In the genomic region with DNA sequence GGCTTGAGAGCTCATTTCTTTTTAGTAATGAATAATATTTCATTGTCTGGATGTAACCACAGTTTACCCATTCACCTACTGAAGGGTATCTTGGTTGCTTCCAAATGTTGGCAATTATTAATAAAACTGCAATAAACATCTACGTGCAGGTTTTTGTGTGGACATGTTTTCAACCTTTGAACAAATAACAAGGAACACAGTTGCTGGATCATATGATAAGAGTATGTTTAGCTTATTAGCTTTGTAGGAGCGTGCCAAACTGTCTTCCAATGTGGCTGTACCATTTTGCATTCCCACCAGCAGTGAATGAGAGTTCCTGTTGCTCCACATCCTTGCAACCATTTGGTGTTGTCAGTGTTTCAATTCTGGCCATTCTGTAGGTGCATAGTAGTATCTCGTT, we compare ENCODE assay signal across 31 cellular contexts.
"Had no signal": no experiment of that assay in that cellular context is flagged by ENCODE, and none has a peak within 500 bp of the region (broad histone marks: within the 10 kb centered on the region; RNA-seq: fewer than 3 reads in every experiment).

No MANE protein-coding gene starts in this region.

- FAIRE-seq: urothelium cell line had no signal

- DNase-seq: natural killer cell; occipital lobe; ovary; posterior cingulate gyrus; psoas muscle; right cardiac atrium; right lobe of liver; sigmoid colon; spleen; stimulated activated CD4-positive, alpha-beta T cell treated with anti-CD3 and anti-CD28 coated beads, Interleukin-12 subunit alpha, Interleukin-12 subunit beta, amount 100 ng/mL, for 4 hours; stimulated activated CD4-positive, alpha-beta T cell treated with anti-CD3 and anti-CD28 coated beads, Interleukin-1b, Interleukin-23, amount 100 ng/mL, for 48 hours; stimulated activated CD4-positive, alpha-beta T cell treated with anti-CD3 and anti-CD28 coated beads, Interleukin-4, amount 100 ng/mL, for 1 hour; stimulated activated CD4-positive, alpha-beta T cell treated with anti-CD3 and anti-CD28 coated beads, Interleukin-4, amount 100 ng/mL, for 4 hours; stimulated activated CD8-positive, alpha-beta memory T cell treated with anti-CD3 and anti-CD28 coated beads, Interleukin-4, amount 100 ng/mL, for 48 hours; stimulated activated naive CD4-positive, alpha-beta T cell; stimulated activated naive CD8-positive, alpha-beta T cell treated with anti-CD3 and anti-CD28 coated beads, Interleukin-15, amount 100 ng/mL, for 72 hours; stimulated activated naive CD8-positive, alpha-beta T cell treated with anti-CD3 and anti-CD28 coated beads, Interleukin-15, Interleukin-2, amounts not matched to agents 100 U/mL and 50 U/mL, for 24 hours; substantia nigra; testis; tibial artery; trophoblast cell; upper lobe of left lung had no signal

- H3K9me3 ChIP-seq: ovary, psoas muscle, right lobe of liver, sigmoid colon, spleen, suprapubic skin, testis, tibial artery, upper lobe of left lung, vagina had no signal

- H3K4me3 Mint-ChIP-seq: natural killer cell; nephron; neural progenitor cell; stimulated activated memory B cell treated with anti-CD40 and anti-IgM and Interleukin-4, amounts not matched to agents 10 μg/mL and 1 μg/mL and 100 μg/mL, for 72 hours; stimulated activated naive CD8-positive, alpha-beta T cell treated with anti-CD3 and anti-CD28 coated beads, Interleukin-15, amount 100 ng/mL, for 72 hours had no signal

- H3K4me3 ChIP-seq: neural progenitor cell, ovary, psoas muscle, right lobe of liver, sigmoid colon, smooth muscle cell, spleen, suprapubic skin, testis, tibial artery, upper lobe of left lung, vagina had no signal

- ATAC-seq: natural killer cell; psoas muscle; right cardiac atrium; right lobe of liver; stimulated activated memory B cell treated with anti-CD40 and anti-IgM and Interleukin-4, amounts not matched to agents 10 μg/mL and 1 μg/mL and 100 μg/mL, for 72 hours; stimulated activated naive CD8-positive, alpha-beta T cell treated with anti-CD3 and anti-CD28 coated beads, Interleukin-15, amount 100 ng/mL, for 72 hours; stimulated activated naive CD8-positive, alpha-beta T cell treated with anti-CD3 and anti-CD28 coated beads, Interleukin-15, Interleukin-2, amounts not matched to agents 100 U/mL and 50 U/mL, for 24 hours had no signal

- H3K4me1 ChIP-seq: neural progenitor cell, parathyroid adenoma, psoas muscle, right lobe of liver, spleen, suprapubic skin, testis, tibial artery, upper lobe of left lung, vagina had no signal

- H3K36me3 ChIP-seq: neural progenitor cell, ovary had no signal

- H3K27ac ChIP-seq: neural progenitor cell, ovary, parathyroid adenoma, psoas muscle, right lobe of liver, sigmoid colon, spleen, suprapubic skin, testis, tibial artery, upper lobe of left lung, vagina had no signal

- H3K27me3 ChIP-seq: neural progenitor cell, ovary, right lobe of liver, sigmoid colon, spleen, suprapubic skin, testis, tibial artery, upper lobe of left lung, vagina had no signal

- H3K9me3 Mint-ChIP-seq: natural killer cell; nephron; neural progenitor cell; stimulated activated memory B cell treated with anti-CD40 and anti-IgM and Interleukin-4, amounts not matched to agents 10 μg/mL and 1 μg/mL and 100 μg/mL, for 72 hours; stimulated activated naive CD8-positive, alpha-beta T cell treated with anti-CD3 and anti-CD28 coated beads, Interleukin-15, amount 100 ng/mL, for 72 hours had no signal

- H3K27ac Mint-ChIP-seq: nephron; neural progenitor cell; progenitor cell of endocrine pancreas; stimulated activated memory B cell treated with anti-CD40 and anti-IgM and Interleukin-4, amounts not matched to agents 10 μg/mL and 1 μg/mL and 100 μg/mL, for 72 hours had no signal

- H3K27me3 Mint-ChIP-seq: progenitor cell of endocrine pancreas; stimulated activated memory B cell treated with anti-CD40 and anti-IgM and Interleukin-4, amounts not matched to agents 10 μg/mL and 1 μg/mL and 100 μg/mL, for 72 hours; stimulated activated naive CD8-positive, alpha-beta T cell treated with anti-CD3 and anti-CD28 coated beads, Interleukin-15, amount 100 ng/mL, for 72 hours had no signal

- H3K4me1 Mint-ChIP-seq: nephron; neural progenitor cell; stimulated activated memory B cell treated with anti-CD40 and anti-IgM and Interleukin-4, amounts not matched to agents 10 μg/mL and 1 μg/mL and 100 μg/mL, for 72 hours; stimulated activated naive CD8-positive, alpha-beta T cell treated with anti-CD3 and anti-CD28 coated beads, Interleukin-15, amount 100 ng/mL, for 72 hours had no signal
